In the genomic region with DNA sequence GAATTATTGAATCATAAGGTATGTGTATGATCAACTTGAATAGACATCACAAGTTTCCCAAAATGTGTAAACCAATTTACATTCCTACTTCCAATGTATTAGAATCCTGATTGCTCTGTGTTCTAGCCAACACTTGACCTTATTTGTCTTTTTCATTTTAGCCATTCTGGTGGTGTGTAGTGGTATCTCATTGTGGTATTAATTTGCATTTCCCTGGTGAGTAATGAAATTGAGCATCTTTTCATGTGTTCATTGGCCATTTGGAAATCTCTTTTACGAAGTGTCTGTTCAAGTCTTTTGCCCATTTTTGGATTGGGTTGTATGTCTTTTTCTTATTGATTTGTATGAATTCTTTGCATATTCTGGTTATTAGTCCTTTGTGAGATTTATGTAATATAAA, we compare ENCODE assay signal across 28 cellular contexts.
"Had no signal": no experiment of that assay in that cellular context is flagged by ENCODE, and none has a peak within 500 bp of the region (broad histone marks: within the 10 kb centered on the region; RNA-seq: fewer than 3 reads in every experiment).

No MANE protein-coding gene starts in this region.

- H3K27me3 Mint-ChIP-seq: activated CD4-positive, alpha-beta T cell treated with anti-CD3 and anti-CD28 coated beads, Interleukin-2, amount 10 ng/mL, durations not matched to agents 7 days and 5 days; activated naive CD4-positive, alpha-beta T cell treated with anti-CD3 and anti-CD28 coated beads, Interleukin-2, amount 10 ng/mL, durations not matched to agents 7 days and 5 days; effector memory CD8-positive, alpha-beta T cell; stimulated activated memory B cell treated with anti-CD40 and anti-IgM and Interleukin-4, amounts not matched to agents 10 μg/mL and 1 μg/mL and 100 μg/mL, for 72 hours; stimulated activated naive CD8-positive, alpha-beta T cell treated with anti-CD3 and anti-CD28 coated beads, Interleukin-15, amount 100 ng/mL, for 72 hours; type B pancreatic cell had no signal

- H3K4me3 ChIP-seq: ascending aorta, heart right ventricle, left lung, lower lobe of right lung, sigmoid colon, uterus had no signal

- H3K27ac Mint-ChIP-seq: activated CD4-positive, alpha-beta T cell treated with anti-CD3 and anti-CD28 coated beads, Interleukin-2, amount 10 ng/mL, durations not matched to agents 7 days and 5 days; activated naive CD4-positive, alpha-beta T cell treated with anti-CD3 and anti-CD28 coated beads, Interleukin-2, amount 10 ng/mL, durations not matched to agents 7 days and 5 days; activated naive CD8-positive, alpha-beta T cell treated with anti-CD3 and anti-CD28 coated beads, Interleukin-2, amount 10 ng/mL, durations not matched to agents 7 days and 5 days; stimulated activated memory B cell treated with anti-CD40 and anti-IgM and Interleukin-4, amounts not matched to agents 10 μg/mL and 1 μg/mL and 100 μg/mL, for 72 hours; type B pancreatic cell had no signal

- H3K4me3 Mint-ChIP-seq: activated CD4-positive, alpha-beta T cell treated with anti-CD3 and anti-CD28 coated beads, Interleukin-2, amount 10 ng/mL, durations not matched to agents 7 days and 5 days; activated naive CD4-positive, alpha-beta T cell treated with anti-CD3 and anti-CD28 coated beads, Interleukin-2, amount 10 ng/mL, durations not matched to agents 7 days and 5 days; activated naive CD8-positive, alpha-beta T cell treated with anti-CD3 and anti-CD28 coated beads, Interleukin-2, amount 10 ng/mL, durations not matched to agents 7 days and 5 days; effector memory CD8-positive, alpha-beta T cell; natural killer cell; stimulated activated memory B cell treated with anti-CD40 and anti-IgM and Interleukin-4, amounts not matched to agents 10 μg/mL and 1 μg/mL and 100 μg/mL, for 72 hours; stimulated activated naive CD8-positive, alpha-beta T cell treated with anti-CD3 and anti-CD28 coated beads, Interleukin-15, amount 100 ng/mL, for 72 hours; type B pancreatic cell had no signal

- H3K36me3 ChIP-seq: ascending aorta, brain microvascular endothelial cell, left lung, lower lobe of right lung, sigmoid colon, uterus had no signal

- ATAC-seq: effector memory CD8-positive, alpha-beta T cell; heart right ventricle; left lung; lower lobe of right lung; natural killer cell; stimulated activated memory B cell treated with anti-CD40 and anti-IgM and Interleukin-4, amounts not matched to agents 10 μg/mL and 1 μg/mL and 100 μg/mL, for 72 hours; stimulated activated naive CD8-positive, alpha-beta T cell treated with anti-CD3 and anti-CD28 coated beads, Interleukin-15, amount 100 ng/mL, for 72 hours had no signal

- FAIRE-seq: endothelial cell of umbilical vein, small intestine had no signal

- H3K27ac ChIP-seq: ascending aorta, brain microvascular endothelial cell, heart right ventricle, left lung, lower lobe of right lung, uterus, WERI-Rb-1 had no signal

- H3K9me3 ChIP-seq: lower lobe of right lung, sigmoid colon, uterus had no signal

- DNase-seq: activated CD4-positive, alpha-beta T cell treated with anti-CD3 and anti-CD28 coated beads, Interleukin-2, amount 10 ng/mL, durations not matched to agents 7 days and 5 days; activated CD4-positive, CD25-positive, alpha-beta regulatory T cell treated with anti-CD3 and anti-CD28 coated beads, Interleukin-2, amount 50 U/mL, for 72 hours; activated effector memory CD4-positive, alpha-beta T cell treated with anti-CD3 and anti-CD28 coated beads, Interleukin-2, amount 50 U/mL, for 16 hours; activated naive CD4-positive, alpha-beta T cell treated with anti-CD3 and anti-CD28 coated beads, Interleukin-2, amount 10 ng/mL, durations not matched to agents 7 days and 5 days; activated naive CD8-positive, alpha-beta T cell treated with anti-CD3 and anti-CD28 coated beads, Interleukin-2, amount 10 ng/mL, durations not matched to agents 7 days and 5 days; brain microvascular endothelial cell; cortex of kidney; effector memory CD8-positive, alpha-beta T cell; foreskin fibroblast; heart right ventricle; left lung; lower lobe of right lung; mesenchymal stem cell; natural killer cell; posterior cingulate gyrus; sigmoid colon; small intestine; stimulated activated CD4-positive, alpha-beta T cell treated with anti-CD3 and anti-CD28 coated beads, Interleukin-4, amount 100 ng/mL, for 24 hours; stimulated activated CD8-positive, alpha-beta memory T cell treated with anti-CD3 and anti-CD28 coated beads, Interleukin-4, amount 100 ng/mL, for 48 hours; stimulated activated naive CD8-positive, alpha-beta T cell treated with anti-CD3 and anti-CD28 coated beads, Interleukin-15, amount 100 ng/mL, for 72 hours; substantia nigra; T-helper 1 cell; uterus; WERI-Rb-1 had no signal

- H3K9me3 Mint-ChIP-seq: effector memory CD8-positive, alpha-beta T cell; natural killer cell; type B pancreatic cell had no signal

- H3K27me3 ChIP-seq: ascending aorta, brain microvascular endothelial cell, heart right ventricle, left lung, sigmoid colon, uterus had no signal
